ENCODE assay signal across 1 cellular context in genomic region chr5:150142800-150143724, GRCh38.
TF ChIP-seq lines count a peak whose summit lies in the region.

No MANE protein-coding gene starts in this region.

TF ChIP-seq in K562, 482 proteins besides CTCF, POLR2A, EP300 and RAD21 (continued from another document):
- TF ChIP-seq, protein P1, sequence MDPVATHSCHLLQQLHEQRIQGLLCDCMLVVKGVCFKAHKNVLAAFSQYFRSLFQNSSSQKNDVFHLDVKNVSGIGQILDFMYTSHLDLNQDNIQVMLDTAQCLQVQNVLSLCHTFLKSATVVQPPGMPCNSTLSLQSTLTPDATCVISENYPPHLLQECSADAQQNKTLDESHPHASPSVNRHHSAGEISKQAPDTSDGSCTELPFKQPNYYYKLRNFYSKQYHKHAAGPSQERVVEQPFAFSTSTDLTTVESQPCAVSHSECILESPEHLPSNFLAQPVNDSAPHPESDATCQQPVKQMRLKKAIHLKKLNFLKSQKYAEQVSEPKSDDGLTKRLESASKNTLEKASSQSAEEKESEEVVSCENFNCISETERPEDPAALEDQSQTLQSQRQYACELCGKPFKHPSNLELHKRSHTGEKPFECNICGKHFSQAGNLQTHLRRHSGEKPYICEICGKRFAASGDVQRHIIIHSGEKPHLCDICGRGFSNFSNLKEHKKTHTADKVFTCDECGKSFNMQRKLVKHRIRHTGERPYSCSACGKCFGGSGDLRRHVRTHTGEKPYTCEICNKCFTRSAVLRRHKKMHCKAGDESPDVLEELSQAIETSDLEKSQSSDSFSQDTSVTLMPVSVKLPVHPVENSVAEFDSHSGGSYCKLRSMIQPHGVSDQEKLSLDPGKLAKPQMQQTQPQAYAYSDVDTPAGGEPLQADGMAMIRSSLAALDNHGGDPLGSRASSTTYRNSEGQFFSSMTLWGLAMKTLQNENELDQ (CRISPR knock-in tag; IDR thresholded peaks at IDR 0.05; ENCODE audit: borderline replicate concordance), result no peak
- peak; percentile 90 for TF ChIP-seq TOE1 (IDR thresholded peaks at IDR 0.05; ENCODE audit: borderline replicate concordance)
- no peak for TF ChIP-seq TOE1 (CRISPR knock-in tag; IDR thresholded peaks at IDR 0.05; ENCODE audit: borderline replicate concordance, low read depth)
TF ChIP-seq in K562: peak in this region for 92.
